ENCODE assay signal across 1 cellular context in the genomic region with DNA sequence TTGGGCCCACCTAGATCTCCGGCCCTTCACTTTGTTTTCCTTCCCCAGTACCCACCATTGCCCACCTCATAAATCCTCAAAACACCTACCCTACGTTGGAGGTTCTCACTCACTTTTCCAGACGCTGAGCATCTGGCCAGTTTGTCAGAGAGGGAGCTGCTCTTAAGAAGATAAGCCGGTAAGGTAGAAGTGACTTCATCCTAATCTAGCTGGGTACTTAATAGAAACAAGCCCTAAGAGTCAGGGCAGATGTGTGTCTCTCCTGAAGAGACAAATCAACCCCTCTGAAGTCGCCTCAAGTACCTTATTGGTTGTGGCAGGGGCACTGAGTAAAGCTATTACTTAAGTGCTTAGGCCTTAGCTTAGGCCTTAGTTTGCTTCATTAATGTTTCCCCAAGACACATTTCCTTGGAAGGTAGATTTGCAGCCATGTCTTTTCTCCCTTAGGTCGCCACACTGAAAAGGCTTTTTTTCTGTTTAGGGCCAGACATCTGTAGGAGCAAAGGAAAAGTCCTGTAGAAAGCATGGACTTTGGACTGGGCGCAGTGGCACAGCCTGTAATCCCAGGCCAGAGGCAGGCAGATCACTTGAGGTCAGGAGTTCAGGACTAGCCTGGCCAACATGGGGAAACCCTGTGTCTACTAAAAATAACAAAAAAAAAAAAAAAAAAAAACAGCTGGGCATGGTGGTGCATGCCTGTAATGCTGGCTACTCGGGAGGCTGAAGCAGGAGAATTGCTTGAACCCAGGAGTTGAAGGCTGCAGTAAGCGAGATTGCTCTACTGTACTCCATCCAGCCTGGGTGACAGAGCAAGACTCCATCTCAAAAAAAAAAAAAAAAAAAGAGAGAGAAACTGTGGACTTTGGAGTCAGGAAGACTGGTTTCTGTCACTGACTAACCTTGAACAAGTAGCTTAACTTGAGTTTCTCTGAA.
A peak's percentile ranks its signal among the peaks of the same experiment; 100 is the strongest.
TF ChIP-seq lines count a peak whose summit lies in the region.

No MANE protein-coding gene starts in this region.

TF ChIP-seq in HepG2, 621 proteins besides CTCF, POLR2A, EP300 and RAD21 (continued from another document):
- TF ChIP-seq, protein P1, sequence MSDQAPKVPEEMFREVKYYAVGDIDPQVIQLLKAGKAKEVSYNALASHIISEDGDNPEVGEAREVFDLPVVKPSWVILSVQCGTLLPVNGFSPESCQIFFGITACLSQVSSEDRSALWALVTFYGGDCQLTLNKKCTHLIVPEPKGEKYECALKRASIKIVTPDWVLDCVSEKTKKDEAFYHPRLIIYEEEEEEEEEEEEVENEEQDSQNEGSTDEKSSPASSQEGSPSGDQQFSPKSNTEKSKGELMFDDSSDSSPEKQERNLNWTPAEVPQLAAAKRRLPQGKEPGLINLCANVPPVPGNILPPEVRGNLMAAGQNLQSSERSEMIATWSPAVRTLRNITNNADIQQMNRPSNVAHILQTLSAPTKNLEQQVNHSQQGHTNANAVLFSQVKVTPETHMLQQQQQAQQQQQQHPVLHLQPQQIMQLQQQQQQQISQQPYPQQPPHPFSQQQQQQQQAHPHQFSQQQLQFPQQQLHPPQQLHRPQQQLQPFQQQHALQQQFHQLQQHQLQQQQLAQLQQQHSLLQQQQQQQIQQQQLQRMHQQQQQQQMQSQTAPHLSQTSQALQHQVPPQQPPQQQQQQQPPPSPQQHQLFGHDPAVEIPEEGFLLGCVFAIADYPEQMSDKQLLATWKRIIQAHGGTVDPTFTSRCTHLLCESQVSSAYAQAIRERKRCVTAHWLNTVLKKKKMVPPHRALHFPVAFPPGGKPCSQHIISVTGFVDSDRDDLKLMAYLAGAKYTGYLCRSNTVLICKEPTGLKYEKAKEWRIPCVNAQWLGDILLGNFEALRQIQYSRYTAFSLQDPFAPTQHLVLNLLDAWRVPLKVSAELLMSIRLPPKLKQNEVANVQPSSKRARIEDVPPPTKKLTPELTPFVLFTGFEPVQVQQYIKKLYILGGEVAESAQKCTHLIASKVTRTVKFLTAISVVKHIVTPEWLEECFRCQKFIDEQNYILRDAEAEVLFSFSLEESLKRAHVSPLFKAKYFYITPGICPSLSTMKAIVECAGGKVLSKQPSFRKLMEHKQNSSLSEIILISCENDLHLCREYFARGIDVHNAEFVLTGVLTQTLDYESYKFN (CRISPR knock-in tag; conservative IDR thresholded peaks at IDR 0.05), result peak; percentile 65
- peak; percentile 58; the same call in 1 of the 2 replicates for TF ChIP-seq ZNF670 (CRISPR knock-in tag; IDR thresholded peaks at IDR 0.05; ENCODE audit: borderline replicate concordance)
- peak; percentile 33; the same call in 1 of the 2 replicates for TF ChIP-seq ZNF816 (CRISPR knock-in tag; IDR thresholded peaks at IDR 0.05; ENCODE audit: borderline replicate concordance)
- TF ChIP-seq PITX1 (CRISPR knock-in tag; IDR thresholded peaks at IDR 0.05), result peak; percentile 79; the same call in 1 of the 2 replicates
- TF ChIP-seq REPIN1 (CRISPR knock-in tag; IDR thresholded peaks at IDR 0.05; ENCODE audit: borderline replicate concordance, low read depth), result no peak
- TF ChIP-seq ZNF225 (CRISPR knock-in tag; IDR thresholded peaks at IDR 0.05), result no peak
- TF ChIP-seq PAF1 (CRISPR knock-in tag; IDR thresholded peaks at IDR 0.05), result 0 out of 2 replicates have a peak, but pooled peaks have one; percentile 12
- 0 out of 2 replicates have a peak, but pooled peaks have one; percentile 10 for TF ChIP-seq ARNTL (CRISPR knock-in tag; IDR thresholded peaks at IDR 0.05)
- TF ChIP-seq PHF21A (CRISPR knock-in tag; IDR thresholded peaks at IDR 0.05), result peak; percentile 41; the same call in 1 of the 2 replicates
- 0 out of 2 replicates have a peak, but pooled peaks have one; percentile 64 for TF ChIP-seq DNMT3B (CRISPR knock-in tag; conservative IDR thresholded peaks at IDR 0.05)
- TF ChIP-seq, protein P2, sequence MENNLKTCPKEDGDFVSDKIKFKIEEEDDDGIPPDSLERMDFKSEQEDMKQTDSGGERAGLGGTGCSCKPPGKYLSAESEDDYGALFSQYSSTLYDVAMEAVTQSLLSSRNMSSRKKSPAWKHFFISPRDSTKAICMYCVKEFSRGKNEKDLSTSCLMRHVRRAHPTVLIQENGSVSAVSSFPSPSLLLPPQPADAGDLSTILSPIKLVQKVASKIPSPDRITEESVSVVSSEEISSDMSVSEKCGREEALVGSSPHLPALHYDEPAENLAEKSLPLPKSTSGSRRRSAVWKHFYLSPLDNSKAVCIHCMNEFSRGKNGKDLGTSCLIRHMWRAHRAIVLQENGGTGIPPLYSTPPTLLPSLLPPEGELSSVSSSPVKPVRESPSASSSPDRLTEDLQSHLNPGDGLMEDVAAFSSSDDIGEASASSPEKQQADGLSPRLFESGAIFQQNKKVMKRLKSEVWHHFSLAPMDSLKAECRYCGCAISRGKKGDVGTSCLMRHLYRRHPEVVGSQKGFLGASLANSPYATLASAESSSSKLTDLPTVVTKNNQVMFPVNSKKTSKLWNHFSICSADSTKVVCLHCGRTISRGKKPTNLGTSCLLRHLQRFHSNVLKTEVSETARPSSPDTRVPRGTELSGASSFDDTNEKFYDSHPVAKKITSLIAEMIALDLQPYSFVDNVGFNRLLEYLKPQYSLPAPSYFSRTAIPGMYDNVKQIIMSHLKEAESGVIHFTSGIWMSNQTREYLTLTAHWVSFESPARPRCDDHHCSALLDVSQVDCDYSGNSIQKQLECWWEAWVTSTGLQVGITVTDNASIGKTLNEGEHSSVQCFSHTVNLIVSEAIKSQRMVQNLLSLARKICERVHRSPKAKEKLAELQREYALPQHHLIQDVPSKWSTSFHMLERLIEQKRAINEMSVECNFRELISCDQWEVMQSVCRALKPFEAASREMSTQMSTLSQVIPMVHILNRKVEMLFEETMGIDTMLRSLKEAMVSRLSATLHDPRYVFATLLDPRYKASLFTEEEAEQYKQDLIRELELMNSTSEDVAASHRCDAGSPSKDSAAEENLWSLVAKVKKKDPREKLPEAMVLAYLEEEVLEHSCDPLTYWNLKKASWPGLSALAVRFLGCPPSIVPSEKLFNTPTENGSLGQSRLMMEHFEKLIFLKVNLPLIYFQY (CRISPR knock-in tag; IDR thresholded peaks at IDR 0.05; ENCODE audit: borderline replicate concordance), result 0 out of 2 replicates have a peak, but pooled peaks have one; percentile 18
- TF ChIP-seq NFKB2 (CRISPR knock-in tag; IDR thresholded peaks at IDR 0.05; ENCODE audit: borderline replicate concordance), result no peak
- no peak for TF ChIP-seq ZNF546 (CRISPR knock-in tag; conservative IDR thresholded peaks at IDR 0.05)
- TF ChIP-seq ZNF543 (CRISPR knock-in tag; IDR thresholded peaks at IDR 0.05), result peak; percentile 6; the same call in 1 of the 2 replicates
- no peak for TF ChIP-seq NCOA1 (CRISPR knock-in tag; IDR thresholded peaks at IDR 0.05)
- 0 out of 2 replicates have a peak, but pooled peaks have one; percentile 5 for TF ChIP-seq ZNF761 (CRISPR knock-in tag; conservative IDR thresholded peaks at IDR 0.05)
- TF ChIP-seq, protein P3, sequence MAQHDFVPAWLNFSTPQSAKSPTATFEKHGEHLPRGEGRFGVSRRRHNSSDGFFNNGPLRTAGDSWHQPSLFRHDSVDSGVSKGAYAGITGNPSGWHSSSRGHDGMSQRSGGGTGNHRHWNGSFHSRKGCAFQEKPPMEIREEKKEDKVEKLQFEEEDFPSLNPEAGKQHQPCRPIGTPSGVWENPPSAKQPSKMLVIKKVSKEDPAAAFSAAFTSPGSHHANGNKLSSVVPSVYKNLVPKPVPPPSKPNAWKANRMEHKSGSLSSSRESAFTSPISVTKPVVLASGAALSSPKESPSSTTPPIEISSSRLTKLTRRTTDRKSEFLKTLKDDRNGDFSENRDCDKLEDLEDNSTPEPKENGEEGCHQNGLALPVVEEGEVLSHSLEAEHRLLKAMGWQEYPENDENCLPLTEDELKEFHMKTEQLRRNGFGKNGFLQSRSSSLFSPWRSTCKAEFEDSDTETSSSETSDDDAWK (CRISPR knock-in tag; IDR thresholded peaks at IDR 0.05), result no peak
- TF ChIP-seq, protein P4, sequence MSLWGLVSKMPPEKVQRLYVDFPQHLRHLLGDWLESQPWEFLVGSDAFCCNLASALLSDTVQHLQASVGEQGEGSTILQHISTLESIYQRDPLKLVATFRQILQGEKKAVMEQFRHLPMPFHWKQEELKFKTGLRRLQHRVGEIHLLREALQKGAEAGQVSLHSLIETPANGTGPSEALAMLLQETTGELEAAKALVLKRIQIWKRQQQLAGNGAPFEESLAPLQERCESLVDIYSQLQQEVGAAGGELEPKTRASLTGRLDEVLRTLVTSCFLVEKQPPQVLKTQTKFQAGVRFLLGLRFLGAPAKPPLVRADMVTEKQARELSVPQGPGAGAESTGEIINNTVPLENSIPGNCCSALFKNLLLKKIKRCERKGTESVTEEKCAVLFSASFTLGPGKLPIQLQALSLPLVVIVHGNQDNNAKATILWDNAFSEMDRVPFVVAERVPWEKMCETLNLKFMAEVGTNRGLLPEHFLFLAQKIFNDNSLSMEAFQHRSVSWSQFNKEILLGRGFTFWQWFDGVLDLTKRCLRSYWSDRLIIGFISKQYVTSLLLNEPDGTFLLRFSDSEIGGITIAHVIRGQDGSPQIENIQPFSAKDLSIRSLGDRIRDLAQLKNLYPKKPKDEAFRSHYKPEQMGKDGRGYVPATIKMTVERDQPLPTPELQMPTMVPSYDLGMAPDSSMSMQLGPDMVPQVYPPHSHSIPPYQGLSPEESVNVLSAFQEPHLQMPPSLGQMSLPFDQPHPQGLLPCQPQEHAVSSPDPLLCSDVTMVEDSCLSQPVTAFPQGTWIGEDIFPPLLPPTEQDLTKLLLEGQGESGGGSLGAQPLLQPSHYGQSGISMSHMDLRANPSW (CRISPR knock-in tag; IDR thresholded peaks at IDR 0.05; ENCODE audit: borderline replicate concordance), result no peak
- TF ChIP-seq POLR2G (IDR thresholded peaks at IDR 0.05; ENCODE audit: low read depth, low read length), result peak; percentile 22; the same call in 1 of the 2 replicates
- TF ChIP-seq ELF1 (CRISPR knock-in tag; IDR thresholded peaks at IDR 0.05), result peak; percentile 22; the same call in 1 of the 2 replicates
- TF ChIP-seq HDAC2 (CRISPR knock-in tag; IDR thresholded peaks at IDR 0.05), result peak; percentile 41; the same call in 1 of the 2 replicates
- 0 out of 2 replicates have a peak, but pooled peaks have one; percentile 48 for TF ChIP-seq ATF7-NPFF (CRISPR knock-in tag; IDR thresholded peaks at IDR 0.05; ENCODE audit: low read depth)
